ENCODE assay signal across 28 cellular contexts in the genomic region with DNA sequence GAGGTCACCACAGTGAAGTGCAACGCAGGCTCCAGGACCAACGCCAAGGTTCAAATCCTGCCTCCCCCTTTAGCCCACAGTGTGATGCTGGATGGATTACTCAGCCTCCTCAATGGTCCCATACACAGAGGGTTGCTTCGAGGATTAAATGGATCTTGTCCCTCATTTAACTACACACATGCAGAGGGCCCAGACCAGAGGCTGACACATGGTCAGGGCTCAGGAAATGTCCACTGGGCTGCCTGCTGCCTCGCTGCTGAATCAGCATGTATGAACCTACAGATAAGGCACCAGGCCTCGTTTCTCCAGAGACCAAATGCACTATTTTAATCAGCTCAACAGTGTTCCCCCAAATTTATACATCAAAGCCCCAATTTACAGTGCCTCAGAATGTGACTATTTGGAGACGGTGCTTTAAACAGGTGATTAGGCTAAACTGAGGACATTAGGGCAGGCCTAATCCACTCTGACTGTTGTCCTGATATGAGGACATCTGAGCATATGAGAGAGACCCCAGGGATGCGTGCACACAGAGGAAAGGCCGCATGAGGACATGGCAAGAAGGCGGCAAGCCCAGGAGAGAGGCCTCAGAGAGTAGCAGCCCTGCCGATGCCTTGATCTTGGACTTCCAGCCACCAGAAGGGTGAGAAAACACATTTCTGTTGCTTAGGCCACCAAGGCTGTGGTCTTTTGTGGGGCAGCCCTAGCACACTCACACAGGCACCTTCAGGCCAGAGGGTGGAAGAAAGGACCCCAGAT.
DNase-seq lines count a peak whose midpoint lies in the region; ATAC-seq, FAIRE-seq and TF ChIP-seq lines count a peak whose summit lies in the region.
"Had no signal": no experiment of that assay in that cellular context is flagged by ENCODE, and none has a peak within 500 bp of the region (broad histone marks: within the 10 kb centered on the region; RNA-seq: fewer than 3 reads in every experiment).

No MANE protein-coding gene starts in this region.

- H3K36me3 Mint-ChIP-seq in H9 (ENCODE audit: insufficient read depth in 1 of 3, low read depth in 3 of 3) (peaks cover 0 to 4% (median 0%) of the 10 kb centered on the region in 3 experiments; a peak in 2 of 7 replicates), glutamatergic neuron (ENCODE audit: unreplicated experiment) (peaks cover 9% of the 10 kb centered on the region)
- H3K36me3 Mint-ChIP-seq in activated CD4-positive, alpha-beta T cell treated with anti-CD3 and anti-CD28 coated beads, Interleukin-2, amount 10 ng/mL, durations not matched to agents 24 days and 14 days (ENCODE audit: low read depth), result no peaks in the 10 kb centered on the region

- no peak overlapping the region for H3K27ac ChIP-seq in A549
- H3K27ac ChIP-seq in H9 (ENCODE audit: insufficient read length, low read depth, low read length), result no peak overlapping the region
- H3K27ac ChIP-seq in neuronal stem cell (replicated peaks; ENCODE audit: low read length), result no peak overlapping the region
- H3K27ac ChIP-seq: esophagus squamous epithelium, hepatocyte, tibial nerve had no signal

- no peak overlapping the region for H2BK15ac ChIP-seq in H9 (ENCODE audit: low read depth, low read length)
- H2BK15ac ChIP-seq in neuronal stem cell (ENCODE audit: low read length), result no peak overlapping the region

- H2BK120ac ChIP-seq in H9 (ENCODE audit: low read depth, low read length, poor library complexity, severe bottlenecking) (no peak overlapping the region), neuronal stem cell (ENCODE audit: low read depth, low read length) (no peak overlapping the region)

- H2AK5ac ChIP-seq in H9 (ENCODE audit: insufficient read length, low read length) (no peak overlapping the region), neuronal stem cell (ENCODE audit: low read depth, low read length) (no peak overlapping the region)

- TF ChIP-seq POLR2A in A549 (IDR thresholded peaks at IDR 0.05; ENCODE audit: low read length), result no peak

- intact Hi-C loops in activated CD4-positive, alpha-beta T cell treated with anti-CD3 and anti-CD28 coated beads, Interleukin-2, amount 10 ng/mL, durations not matched to agents 24 days and 14 days (cut with micrococcal nuclease), result no loop called here

- H3K4me2 ChIP-seq in A549 (no peak overlapping the region), H9 (ENCODE audit: insufficient read depth, insufficient read length, low read length) (no peak overlapping the region), neuronal stem cell (ENCODE audit: insufficient read depth, low read length, poor library complexity, severe bottlenecking) (no peak overlapping the region)
- H3K4me2 ChIP-seq: hepatocyte had no signal

- H3K27ac Mint-ChIP-seq in H9, result peak overlapping the region in 2 of 3 experiments; percentile 13 to 33; a peak in 2 of 7 replicates
- no peak overlapping the region for H3K27ac Mint-ChIP-seq in glutamatergic neuron (ENCODE audit: unreplicated experiment)
- H3K27ac Mint-ChIP-seq in activated CD4-positive, alpha-beta T cell treated with anti-CD3 and anti-CD28 coated beads, Interleukin-2, amount 10 ng/mL, durations not matched to agents 24 days and 14 days, result no peak overlapping the region
- H3K27ac Mint-ChIP-seq: activated naive CD8-positive, alpha-beta T cell treated with anti-CD3 and anti-CD28 coated beads, Interleukin-2, amount 50 U/mL, for 24 hours; T-helper 2 cell treated with Interferon-gamma antibody and Interleukin-4, amounts not matched to agents 5 μg/mL and 100 μg/mL, for 36 hours had no signal

- no peak overlapping the region; a peak in 1 of 5 replicates for H3K4me3 Mint-ChIP-seq in H9
- H3K4me3 Mint-ChIP-seq in glutamatergic neuron (ENCODE audit: unreplicated experiment), result no peak overlapping the region
- no peak overlapping the region for H3K4me3 Mint-ChIP-seq in activated CD4-positive, alpha-beta T cell treated with anti-CD3 and anti-CD28 coated beads, Interleukin-2, amount 10 ng/mL, durations not matched to agents 24 days and 14 days
- H3K4me3 Mint-ChIP-seq: activated naive CD8-positive, alpha-beta T cell treated with anti-CD3 and anti-CD28 coated beads, Interleukin-2, amount 50 U/mL, for 24 hours; central memory CD8-positive, alpha-beta T cell; T-helper 2 cell treated with Interferon-gamma antibody and Interleukin-4, amounts not matched to agents 5 μg/mL and 100 μg/mL, for 36 hours had no signal

- H3K56ac ChIP-seq in H9 (ENCODE audit: insufficient read length, low read depth, low read length), result no peak overlapping the region

- no peak for ATAC-seq in A549
- ATAC-seq in HG03280 (IDR thresholded peaks at IDR 0.05; ENCODE audit: unreplicated experiment), result no peak
- ATAC-seq: activated naive CD8-positive, alpha-beta T cell treated with anti-CD3 and anti-CD28 coated beads, Interleukin-2, amount 50 U/mL, for 24 hours; Panc1; right cardiac atrium had no signal

- H3K4me3 ChIP-seq in A549 (no peak overlapping the region), neuronal stem cell (ENCODE audit: low read length in 2 of 2) (no peak overlapping the region)
- H3K4me3 ChIP-seq: esophagus squamous epithelium, hepatocyte, tibial nerve had no signal

- no peaks in the 10 kb centered on the region for H3K9me3 Mint-ChIP-seq in H9
- peaks cover 17% of the 10 kb centered on the region for H3K9me3 Mint-ChIP-seq in glutamatergic neuron (ENCODE audit: unreplicated experiment)
- no peaks in the 10 kb centered on the region for H3K9me3 Mint-ChIP-seq in activated CD4-positive, alpha-beta T cell treated with anti-CD3 and anti-CD28 coated beads, Interleukin-2, amount 10 ng/mL, durations not matched to agents 24 days and 14 days
- H3K9me3 Mint-ChIP-seq: activated naive CD8-positive, alpha-beta T cell treated with anti-CD3 and anti-CD28 coated beads, Interleukin-2, amount 50 U/mL, for 24 hours; central memory CD8-positive, alpha-beta T cell; T-helper 2 cell treated with Interferon-gamma antibody and Interleukin-4, amounts not matched to agents 5 μg/mL and 100 μg/mL, for 36 hours had no signal

- FAIRE-seq in A549 (lab: Jason Lieb, UNC), result peak; percentile 13
- FAIRE-seq: endometrium, frontal cortex, H1 had no signal

- H2AFZ ChIP-seq in H9 (ENCODE audit: low read length), result no peak overlapping the region
- no peak overlapping the region for H2AFZ ChIP-seq in neuronal stem cell (ENCODE audit: low read length)
- H2AFZ ChIP-seq: hepatocyte had no signal

- H3K27me3 Mint-ChIP-seq in H9 (ENCODE audit: low read depth) (0 out of 2 replicates have a peak, but pooled peaks cover 3% of the 10 kb centered on the region), glutamatergic neuron (ENCODE audit: unreplicated experiment) (peaks cover 5% of the 10 kb centered on the region)
- no peaks in the 10 kb centered on the region for H3K27me3 Mint-ChIP-seq in activated CD4-positive, alpha-beta T cell treated with anti-CD3 and anti-CD28 coated beads, Interleukin-2, amount 10 ng/mL, durations not matched to agents 24 days and 14 days
- H3K27me3 Mint-ChIP-seq: activated naive CD8-positive, alpha-beta T cell treated with anti-CD3 and anti-CD28 coated beads, Interleukin-2, amount 50 U/mL, for 24 hours; central memory CD8-positive, alpha-beta T cell had no signal

- no peak overlapping the region for H3K4ac ChIP-seq in H9 (ENCODE audit: low read depth, low read length)
- H3K4ac ChIP-seq in neuronal stem cell (ENCODE audit: low read length), result no peak overlapping the region

- H3K23ac ChIP-seq in H9 (ENCODE audit: insufficient read length, low read depth, low read length), result no peak overlapping the region
- H3K23ac ChIP-seq in neuronal stem cell (ENCODE audit: low read depth, low read length, poor library complexity), result no peak overlapping the region

- no peak overlapping the region for H4K5ac ChIP-seq in H9 (ENCODE audit: insufficient read length, low read depth, low read length)

- no peaks in the 10 kb centered on the region for H3K9me3 ChIP-seq in A549
- no peaks in the 10 kb centered on the region for H3K9me3 ChIP-seq in H9 (ENCODE audit: control insufficient read depth, low read depth, low read length)
- peaks cover 0 to 4% of the 10 kb centered on the region in 2 donors for H3K9me3 ChIP-seq in neuronal stem cell (replicated peaks in 1 of 2; ENCODE audit: control insufficient read depth in 2 of 2, insufficient read depth in 1 of 2, low read depth in 1 of 2, low read length in 2 of 2)
- H3K9me3 ChIP-seq: esophagus squamous epithelium, tibial nerve had no signal

- no peak overlapping the region for H3T11ph ChIP-seq in H9 (ENCODE audit: low read length)

- H3K79me1 ChIP-seq in H9 (ENCODE audit: insufficient read depth, low read depth, low read length, poor library complexity, severe bottlenecking) (no peaks in the 10 kb centered on the region), neuronal stem cell (ENCODE audit: low read depth, low read length) (no peaks in the 10 kb centered on the region)

- CTCF ChIA-PET in A549 (lab: Yijun Ruan, JAX), result interaction anchor here (0.7 to 5.8 kb wide), 8 partner anchors 13 to 333 kb away, joined by 3 to 34 read pairs (median 3); no protein-coding TSS in a partner anchor

- 76% methylated on average over 10 of the region's 10 CpGs for WGBS in A549 (ENCODE audit: missing lambda C conversion rate)
- no CpG with 5 or more reads among the region's 10 CpGs for WGBS in H9 (ENCODE audit: extremely low coverage, insufficient read length, low lambda C conversion rate)
- WGBS in neuronal stem cell (ENCODE audit: extremely low coverage in 2 of 2, insufficient read length in 2 of 2, insufficient replicate concordance in 1 of 2), 2 donors, result no CpG with 5 or more reads among the region's 10 CpGs

- POLR2A ChIA-PET in A549 (lab: Yijun Ruan, JAX), result no interaction called here

- no peak overlapping the region for H4K8ac ChIP-seq in H9 (replicated peaks; ENCODE audit: insufficient read length, low read depth, low read length)
- H4K8ac ChIP-seq in neuronal stem cell (ENCODE audit: low read depth, low read length), result no peak overlapping the region

- H3K18ac ChIP-seq in H9 (ENCODE audit: insufficient read length, low read depth, low read length) (no peak overlapping the region), neuronal stem cell (ENCODE audit: low read length) (no peak overlapping the region)

- H2BK12ac ChIP-seq in H9 (ENCODE audit: insufficient read length, low read depth, low read length) (no peak overlapping the region), neuronal stem cell (ENCODE audit: low read length) (no peak overlapping the region)

- H4K91ac ChIP-seq in H9 (ENCODE audit: insufficient read length, low read depth, low read length) (no peak overlapping the region), neuronal stem cell (ENCODE audit: low read depth, low read length, poor library complexity) (no peak overlapping the region)

- H3K9ac ChIP-seq in H9 (ENCODE audit: extremely low read depth, insufficient read length, low read length) (no peak overlapping the region), neuronal stem cell (ENCODE audit: low read depth, low read length, poor library complexity) (no peak overlapping the region)

- DNase-seq in A549 (ENCODE audit: low read depth in 1 of 2, low spot score in 1 of 2) (no peak), H9 (no peak), glutamatergic neuron (peak; percentile 2), neuronal stem cell (ENCODE audit: low spot score) (no peak), NCI-H524 (lab: John Stamatoyannopoulos, UW) (no peak)
- no peak for DNase-seq in activated CD4-positive, alpha-beta T cell treated with anti-CD3 and anti-CD28 coated beads, Interleukin-2, amount 10 ng/mL, durations not matched to agents 24 days and 14 days
- DNase-seq: activated CD4-positive, alpha-beta T cell treated with anti-CD3 and anti-CD28 coated beads for 48 hours; activated naive CD4-positive, alpha-beta T cell; activated naive CD8-positive, alpha-beta T cell treated with anti-CD3 and anti-CD28 coated beads, Interleukin-2, amount 50 U/mL, for 24 hours; activated T-cell treated with anti-CD3 and anti-CD28 coated beads, Interleukin-2, amount 50 U/mL, for 48 hours; dermis blood vessel endothelial cell; DMS 273 treated with DMSO at 0.1 percent for 48 hours; esophagus squamous epithelium; NCI-H1417 treated with DMSO at 0.1 percent for 48 hours; NCI-H2081; NCI-H345; SIG-M5; stimulated activated CD4-positive, alpha-beta T cell treated with anti-CD3 and anti-CD28 coated beads, Interleukin-4, amount 100 ng/mL, for 1 hour had no signal

- H3K27me3 ChIP-seq in H9 (ENCODE audit: insufficient read depth, low read length) (no peaks in the 10 kb centered on the region), neuronal stem cell (ENCODE audit: control insufficient read depth in 3 of 3, insufficient read depth in 3 of 3, low read depth in 1 of 3, low read length in 3 of 3) (no peaks in the 10 kb centered on the region)
- H3K27me3 ChIP-seq: esophagus squamous epithelium, hepatocyte, tibial nerve had no signal

- no peak for TF ChIP-seq CTCF in A549 (IDR thresholded peaks at IDR 0.05)
- TF ChIP-seq CTCF in H9 (conservative IDR thresholded peaks at IDR 0.05), result no peak
- no peak for TF ChIP-seq CTCF in glutamatergic neuron (IDR thresholded peaks at IDR 0.05; ENCODE audit: partially characterized antibody, unreplicated experiment)

- no peak for TF ChIP-seq RAD21 in A549 (conservative IDR thresholded peaks at IDR 0.05 in 1 of 2, IDR thresholded peaks at IDR 0.05 in 1 of 2)

- peaks cover 0 to 4% of the 10 kb centered on the region in 2 donors for H3K36me3 ChIP-seq in neuronal stem cell (replicated peaks in 1 of 2; ENCODE audit: control insufficient read depth in 2 of 2, insufficient read depth in 2 of 2, low read length in 2 of 2)

- no peak overlapping the region; the same call in 1 of the 2 replicates for H3K14ac ChIP-seq in H9 (ENCODE audit: insufficient read depth, low read length)
- peak overlapping the region; percentile 1 for H3K14ac ChIP-seq in neuronal stem cell (ENCODE audit: low read length)

- H3K4me1 Mint-ChIP-seq in H9, result no peaks in the 10 kb centered on the region
- H3K4me1 Mint-ChIP-seq in glutamatergic neuron (ENCODE audit: low read depth, unreplicated experiment), result peaks cover 20% of the 10 kb centered on the region
- H3K4me1 Mint-ChIP-seq in activated CD4-positive, alpha-beta T cell treated with anti-CD3 and anti-CD28 coated beads, Interleukin-2, amount 10 ng/mL, durations not matched to agents 24 days and 14 days, result no peaks in the 10 kb centered on the region
- H3K4me1 Mint-ChIP-seq: activated naive CD8-positive, alpha-beta T cell treated with anti-CD3 and anti-CD28 coated beads, Interleukin-2, amount 50 U/mL, for 24 hours had no signal

- H4K20me1 ChIP-seq in H9 (ENCODE audit: control insufficient read depth, insufficient read depth, insufficient read length), result peaks cover 2% of the 10 kb centered on the region

- no peaks in the 10 kb centered on the region for H3K79me2 ChIP-seq in H9 (ENCODE audit: insufficient read depth, low read length)
- H3K79me2 ChIP-seq: hepatocyte had no signal

- H3K4me1 ChIP-seq in A549, result no peaks in the 10 kb centered on the region
- no peaks in the 10 kb centered on the region for H3K4me1 ChIP-seq in H9 (ENCODE audit: insufficient read depth, low read length)
- H3K4me1 ChIP-seq in neuronal stem cell (ENCODE audit: control insufficient read depth in 2 of 2, insufficient read depth in 1 of 2, low read depth in 1 of 2, low read length in 2 of 2), result peaks cover 0 to 3% of the 10 kb centered on the region in 2 donors
- H3K4me1 ChIP-seq: esophagus squamous epithelium, tibial nerve had no signal

- no peak overlapping the region for H2BK20ac ChIP-seq in H9 (ENCODE audit: low read depth, low read length, poor library complexity, severe bottlenecking)

- no peaks in the 10 kb centered on the region for H3K23me2 ChIP-seq in H9 (ENCODE audit: insufficient read length, low read depth, low read length, poor library complexity, severe bottlenecking)

- H2BK5ac ChIP-seq in H9 (ENCODE audit: insufficient read length, low read length), result no peak overlapping the region
- no peak overlapping the region for H2BK5ac ChIP-seq in neuronal stem cell (ENCODE audit: low read length)

- no peak for TF ChIP-seq EP300 in A549 (IDR thresholded peaks at IDR 0.05)

Comparison
In these comparisons a context has a peak if more than half of its experiments do, and no peak if none do; other contexts are left out.
1. H3K27ac Mint-ChIP-seq: peak in H9 (2 of 3); none in glutamatergic neuron (single experiment) and activated CD4-positive, alpha-beta T cell treated with anti-CD3 and anti-CD28 coated beads, Interleukin-2, amount 10 ng/mL, durations not matched to agents 24 days and 14 days (single experiment).